Comparison of ENCODE assay signal across 18 cellular contexts in genomic region chr10:72031706-72032105, GRCh38.
"Had no signal": no experiment of that assay in that cellular context is flagged by ENCODE, and none has a peak within 500 bp of the region (broad histone marks: within the 10 kb centered on the region; RNA-seq: fewer than 3 reads in every experiment).

No MANE protein-coding gene starts in this region.

- H3K36me3 ChIP-seq: esophagus muscularis mucosa, gastroesophageal sphincter, spleen, thoracic aorta, transverse colon had no signal

- H3K4me3 ChIP-seq: esophagus muscularis mucosa, gastroesophageal sphincter, mucosa of descending colon, spleen, thoracic aorta, transverse colon had no signal

- ATAC-seq: effector memory CD8-positive, alpha-beta T cell; gastroesophageal sphincter; left colon; mucosa of descending colon; naive thymus-derived CD8-positive, alpha-beta T cell; stimulated activated naive B cell treated with anti-CD40 and anti-IgM and Interleukin-4, amounts not matched to agents 10 μg/mL and 1 μg/mL and 100 μg/mL, for 72 hours; stimulated activated naive CD8-positive, alpha-beta T cell treated with anti-CD3 and anti-CD28 coated beads, Interleukin-15, amount 100 ng/mL, for 72 hours had no signal

- H3K9me3 ChIP-seq: esophagus muscularis mucosa, gastroesophageal sphincter, mucosa of descending colon, spleen, thoracic aorta, transverse colon had no signal

- H3K27me3 ChIP-seq: gastroesophageal sphincter, transverse colon had no signal

- DNase-seq: cerebellar nuclear complex; effector memory CD8-positive, alpha-beta T cell; glutamatergic neuron; left colon; mammary epithelial cell; mucosa of descending colon; naive thymus-derived CD8-positive, alpha-beta T cell; spleen; stimulated activated CD4-positive, alpha-beta T cell treated with anti-CD3 and anti-CD28 coated beads, Interleukin-15, amount 100 ng/mL, for 24 hours; stimulated activated CD4-positive, alpha-beta T cell treated with anti-CD3 and anti-CD28 coated beads, Interleukin-1b, Interleukin-23, amount 100 ng/mL, for 48 hours; stimulated activated CD4-positive, alpha-beta T cell treated with anti-CD3 and anti-CD28 coated beads, Interleukin-4, amount 100 ng/mL, for 24 hours; stimulated activated naive B cell treated with anti-CD40 and anti-IgM and Interleukin-4, amounts not matched to agents 10 μg/mL and 1 μg/mL and 100 μg/mL, for 72 hours; stimulated activated naive CD8-positive, alpha-beta T cell treated with anti-CD3 and anti-CD28 coated beads, Interleukin-15, amount 100 ng/mL, for 72 hours; transverse colon had no signal

- H3K27ac ChIP-seq: epithelial cell of prostate, esophagus muscularis mucosa, gastroesophageal sphincter, spleen, thoracic aorta, transverse colon had no signal
